ENCODE assay signal across 24 cellular contexts in the genomic region with DNA sequence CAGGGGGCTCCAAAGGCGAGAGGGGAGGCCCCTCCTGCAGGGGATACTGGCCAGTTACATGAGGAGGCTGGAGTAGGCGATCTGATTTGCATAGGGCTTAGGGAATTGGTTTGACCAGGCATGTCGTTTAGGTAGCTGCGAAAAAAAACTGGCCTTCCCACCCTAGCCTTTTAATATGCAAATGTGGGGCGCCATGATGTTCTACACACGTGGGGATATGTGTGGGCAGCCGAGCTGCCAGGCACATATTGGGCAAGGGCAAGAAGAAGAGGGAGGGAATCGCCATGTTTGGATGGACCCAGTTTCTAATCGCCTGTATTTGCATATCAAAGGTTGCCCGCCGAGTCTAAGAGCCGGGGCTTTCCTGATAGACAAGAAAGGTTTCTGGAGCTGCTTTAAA.
A peak's percentile ranks its signal among the peaks of the same experiment; 100 is the strongest.
DNase-seq lines count a peak whose midpoint lies in the region; ATAC-seq and TF ChIP-seq lines count a peak whose summit lies in the region.
"Had no signal": no experiment of that assay in that cellular context is flagged by ENCODE, and none has a peak within 500 bp of the region (broad histone marks: within the 10 kb centered on the region; RNA-seq: fewer than 3 reads in every experiment).

No MANE protein-coding gene starts in this region.

- H2AK5ac ChIP-seq in H9 (ENCODE audit: insufficient read length, low read length) (no peak overlapping the region), neuronal stem cell (ENCODE audit: low read depth, low read length) (no peak overlapping the region)

- H3K79me1 ChIP-seq in H9 (ENCODE audit: insufficient read depth, low read depth, low read length, poor library complexity, severe bottlenecking) (no peaks in the 10 kb centered on the region), neuronal stem cell (ENCODE audit: low read depth, low read length) (no peaks in the 10 kb centered on the region)

- DNase-seq in H9 (peak; percentile 93), astrocyte of the hippocampus (ENCODE audit: low read depth, low spot score) (peak; percentile 13), neuronal stem cell (ENCODE audit: low spot score) (peak; percentile 4), GM13977 (ENCODE audit: low spot score) (no peak)
- DNase-seq in effector memory CD4-positive, alpha-beta T cell: no peak
- DNase-seq: ACHN; Calu3; CD4-positive, alpha-beta T cell; DMS79 treated with DMSO at 0.1 percent for 48 hours; GF-D8; MG63; NCI-H1105 treated with DMSO at 0.1 percent for 48 hours; NCI-H187; NCI-H2171; NCI-H446 treated with DMSO at 0.1 percent for 48 hours; NCI-H82; Peyer's patch; Right ventricle myocardium superior had no signal

- H3T11ph ChIP-seq in H9 (ENCODE audit: low read length): no peak overlapping the region

- H3K4me3 ChIP-seq in iPS-18a (ENCODE audit: low read length) (peak overlapping the region; percentile 13), neuronal stem cell (ENCODE audit: low read length in 2 of 2) (no peak overlapping the region)
- no peak overlapping the region for H3K4me3 ChIP-seq in effector memory CD4-positive, alpha-beta T cell (ENCODE audit: insufficient read depth, low read depth, low read length, poor library complexity, severe bottlenecking)
- H3K4me3 ChIP-seq: MG63, Peyer's patch had no signal

- H3K36me3 ChIP-seq in iPS-18a (ENCODE audit: control insufficient read depth, low read depth, low read length): no peaks in the 10 kb centered on the region
- no peaks in the 10 kb centered on the region for H3K36me3 ChIP-seq in neuronal stem cell (replicated peaks in 1 of 2; ENCODE audit: control insufficient read depth in 2 of 2, insufficient read depth in 2 of 2, low read length in 2 of 2)
- H3K36me3 ChIP-seq in effector memory CD4-positive, alpha-beta T cell (ENCODE audit: control insufficient read depth, insufficient read depth, low read length): no peaks in the 10 kb centered on the region
- H3K36me3 ChIP-seq: MG63, Peyer's patch had no signal

- no peak overlapping the region for H3K18ac ChIP-seq in H9 (ENCODE audit: insufficient read length, low read depth, low read length)
- H3K18ac ChIP-seq in neuronal stem cell (ENCODE audit: low read length): no peak overlapping the region

- H3K9ac ChIP-seq in H9 (ENCODE audit: extremely low read depth, insufficient read length, low read length) (no peak overlapping the region), iPS-18a (ENCODE audit: low read length) (peak overlapping the region; percentile 58), neuronal stem cell (ENCODE audit: low read depth, low read length, poor library complexity) (no peak overlapping the region)

- H3K23ac ChIP-seq in H9 (ENCODE audit: insufficient read length, low read depth, low read length): no peak overlapping the region
- no peak overlapping the region for H3K23ac ChIP-seq in neuronal stem cell (ENCODE audit: low read depth, low read length, poor library complexity)

- H2BK15ac ChIP-seq in H9 (ENCODE audit: low read depth, low read length) (no peak overlapping the region), neuronal stem cell (ENCODE audit: low read length) (no peak overlapping the region)

- peak overlapping the region; percentile 36 to 49; a peak in 4 of 5 replicates for H3K4me3 Mint-ChIP-seq in H9
- H3K4me3 Mint-ChIP-seq: B cell; CD4-positive, alpha-beta T cell had no signal

- H4K5ac ChIP-seq in H9 (ENCODE audit: insufficient read length, low read depth, low read length): no peak overlapping the region

- H4K20me1 ChIP-seq in H9 (ENCODE audit: control insufficient read depth, insufficient read depth, insufficient read length): no peaks in the 10 kb centered on the region

- peaks cover 19 to 28% of the 10 kb centered on the region in 2 experiments for H3K4me1 Mint-ChIP-seq in H9
- H3K4me1 Mint-ChIP-seq: B cell had no signal

- H2BK120ac ChIP-seq in H9 (ENCODE audit: low read depth, low read length, poor library complexity, severe bottlenecking): no peak overlapping the region
- H2BK120ac ChIP-seq in neuronal stem cell (ENCODE audit: low read depth, low read length): no peak overlapping the region

- H3K56ac ChIP-seq in H9 (ENCODE audit: insufficient read length, low read depth, low read length): no peak overlapping the region

- H3K23me2 ChIP-seq in H9 (ENCODE audit: insufficient read length, low read depth, low read length, poor library complexity, severe bottlenecking): no peaks in the 10 kb centered on the region

- H2BK5ac ChIP-seq in H9 (ENCODE audit: insufficient read length, low read length): no peak overlapping the region
- H2BK5ac ChIP-seq in neuronal stem cell (ENCODE audit: low read length): no peak overlapping the region

- H3K27me3 Mint-ChIP-seq in H9 (ENCODE audit: low read depth): peaks cover 2% of the 10 kb centered on the region; the same call in 1 of the 2 replicates
- H3K27me3 Mint-ChIP-seq: B cell; CD4-positive, alpha-beta T cell had no signal

- in situ Hi-C loops in GM13977 (cut with MboI; ENCODE audit: low pct_unique_long_range_greater_than_20kb, low sequenced_read_pairs, unreplicated experiment): no loop called here

- no peaks in the 10 kb centered on the region for H3K79me2 ChIP-seq in H9 (ENCODE audit: insufficient read depth, low read length)

- H3K4me1 ChIP-seq in H9 (ENCODE audit: insufficient read depth, low read length): no peaks in the 10 kb centered on the region
- no peaks in the 10 kb centered on the region for H3K4me1 ChIP-seq in iPS-18a (ENCODE audit: control insufficient read depth, low read depth, low read length)
- H3K4me1 ChIP-seq in neuronal stem cell (ENCODE audit: control insufficient read depth in 2 of 2, insufficient read depth in 1 of 2, low read depth in 1 of 2, low read length in 2 of 2): no peaks in the 10 kb centered on the region
- no peaks in the 10 kb centered on the region for H3K4me1 ChIP-seq in effector memory CD4-positive, alpha-beta T cell (ENCODE audit: control insufficient read depth, insufficient read depth, low read length, poor library complexity, severe bottlenecking)
- H3K4me1 ChIP-seq: Peyer's patch had no signal

- peaks cover 0 to 4% (median 3%) of the 10 kb centered on the region in 3 experiments; a peak in 4 of 7 replicates for H3K36me3 Mint-ChIP-seq in H9 (ENCODE audit: insufficient read depth in 1 of 3, low read depth in 3 of 3)

- TF ChIP-seq CTCF in H9 (conservative IDR thresholded peaks at IDR 0.05) (no peak), GM13977 (IDR thresholded peaks at IDR 0.05; ENCODE audit: extremely low read depth, insufficient read depth, missing control alignments) (no peak)

- H4K91ac ChIP-seq in H9 (ENCODE audit: insufficient read length, low read depth, low read length) (no peak overlapping the region), neuronal stem cell (ENCODE audit: low read depth, low read length, poor library complexity) (no peak overlapping the region)

- H4K8ac ChIP-seq in H9 (replicated peaks; ENCODE audit: insufficient read length, low read depth, low read length) (no peak overlapping the region), neuronal stem cell (ENCODE audit: low read depth, low read length) (no peak overlapping the region)

- H3K9me3 Mint-ChIP-seq in H9: peaks cover 3% of the 10 kb centered on the region in 2 experiments; a peak in 3 of 5 replicates
- H3K9me3 Mint-ChIP-seq: CD4-positive, alpha-beta T cell had no signal

- H2AFZ ChIP-seq in H9 (ENCODE audit: low read length) (no peak overlapping the region), neuronal stem cell (ENCODE audit: low read length) (peak overlapping the region; percentile 29)

- no peak overlapping the region for H2BK20ac ChIP-seq in H9 (ENCODE audit: low read depth, low read length, poor library complexity, severe bottlenecking)

- no CpG with 5 or more reads among the region's 12 CpGs for WGBS in H9 (ENCODE audit: extremely low coverage, insufficient read length, low lambda C conversion rate)
- no CpG with 5 or more reads among the region's 12 CpGs for WGBS in neuronal stem cell (ENCODE audit: extremely low coverage in 2 of 2, insufficient read length in 2 of 2, insufficient replicate concordance in 1 of 2), 2 donors

- H3K9me3 ChIP-seq in H9 (ENCODE audit: control insufficient read depth, low read depth, low read length) (no peaks in the 10 kb centered on the region), iPS-18a (ENCODE audit: control insufficient read depth, low read depth, low read length) (no peaks in the 10 kb centered on the region), neuronal stem cell (replicated peaks in 1 of 2; ENCODE audit: control insufficient read depth in 2 of 2, insufficient read depth in 1 of 2, low read depth in 1 of 2, low read length in 2 of 2) (no peaks in the 10 kb centered on the region)
- H3K9me3 ChIP-seq in effector memory CD4-positive, alpha-beta T cell (ENCODE audit: control insufficient read depth, low read length): no peaks in the 10 kb centered on the region
- H3K9me3 ChIP-seq: MG63, Peyer's patch had no signal

- H3K14ac ChIP-seq in H9 (ENCODE audit: insufficient read depth, low read length) (no peak overlapping the region), neuronal stem cell (ENCODE audit: low read length) (no peak overlapping the region)

- H3K27ac Mint-ChIP-seq in H9: peak overlapping the region; percentile 40 to 94 (median 71); a peak in 5 of 7 replicates
- H3K27ac Mint-ChIP-seq: B cell; CD4-positive, alpha-beta T cell had no signal

- ATAC-seq in GM18873 (IDR thresholded peaks at IDR 0.05; ENCODE audit: low FRiP score, unreplicated experiment): no peak
- ATAC-seq in HG02610 (IDR thresholded peaks at IDR 0.05; ENCODE audit: unreplicated experiment): no peak
- ATAC-seq: HepG2, SK-N-SH treated with all-trans-retinoic acid at 6 μM for 48 hours had no signal

- H3K4ac ChIP-seq in H9 (ENCODE audit: low read depth, low read length) (no peak overlapping the region), neuronal stem cell (ENCODE audit: low read length) (no peak overlapping the region)

- H3K27me3 ChIP-seq in H9 (ENCODE audit: insufficient read depth, low read length) (no peaks in the 10 kb centered on the region), iPS-18a (ENCODE audit: control insufficient read depth, insufficient read depth, low read length) (no peaks in the 10 kb centered on the region), neuronal stem cell (ENCODE audit: control insufficient read depth in 3 of 3, insufficient read depth in 3 of 3, low read depth in 1 of 3, low read length in 3 of 3) (no peaks in the 10 kb centered on the region)
- H3K27me3 ChIP-seq in effector memory CD4-positive, alpha-beta T cell (replicated peaks; ENCODE audit: control insufficient read depth, insufficient read depth, low read length, poor library complexity, severe bottlenecking): no peaks in the 10 kb centered on the region
- H3K27me3 ChIP-seq: MG63, Peyer's patch had no signal

- H2BK12ac ChIP-seq in H9 (ENCODE audit: insufficient read length, low read depth, low read length) (no peak overlapping the region), neuronal stem cell (ENCODE audit: low read length) (no peak overlapping the region)

- H3K4me2 ChIP-seq in H9 (ENCODE audit: insufficient read depth, insufficient read length, low read length) (peak overlapping the region; percentile 37), neuronal stem cell (ENCODE audit: insufficient read depth, low read length, poor library complexity, severe bottlenecking) (no peak overlapping the region)

- H3K27ac ChIP-seq in H9 (ENCODE audit: insufficient read length, low read depth, low read length) (no peak overlapping the region), iPS-18a (ENCODE audit: low read length) (peak overlapping the region; percentile 51), neuronal stem cell (replicated peaks; ENCODE audit: low read length) (no peak overlapping the region)
- H3K27ac ChIP-seq in effector memory CD4-positive, alpha-beta T cell (ENCODE audit: insufficient read depth, low read length, poor library complexity, severe bottlenecking): no peak overlapping the region
- H3K27ac ChIP-seq: Peyer's patch had no signal

Comparison
In these comparisons a context has a peak if more than half of its experiments do, and no peak if none do; other contexts are left out.
1. DNase-seq: peak in H9 (single experiment), astrocyte of the hippocampus (single experiment) and neuronal stem cell (single experiment); none in GM13977 (single experiment) and effector memory CD4-positive, alpha-beta T cell (0 of 3).